In the genomic region with DNA sequence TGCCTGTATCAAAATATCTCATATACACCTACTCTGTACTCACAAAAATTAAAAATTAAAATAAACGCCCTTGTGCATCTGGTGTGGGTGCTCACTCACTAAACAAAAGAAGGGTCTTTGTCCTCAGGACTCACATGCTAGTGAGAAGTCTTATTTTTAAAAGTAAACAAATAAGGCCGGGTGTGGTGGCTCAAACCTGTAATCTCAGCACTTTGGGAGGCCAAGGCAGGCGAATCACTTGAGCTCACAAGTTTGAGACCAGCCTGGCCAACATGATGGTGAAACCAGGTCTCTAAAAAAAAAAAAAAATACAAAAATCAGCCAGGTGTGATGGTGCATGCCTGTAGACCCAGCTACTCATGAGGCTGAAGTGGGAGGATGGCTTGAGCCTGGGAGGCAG, we compare ENCODE assay signal across 12 cellular contexts.
"Had no signal": no experiment of that assay in that cellular context is flagged by ENCODE, and none has a peak within 500 bp of the region (broad histone marks: within the 10 kb centered on the region; RNA-seq: fewer than 3 reads in every experiment).

No MANE protein-coding gene starts in this region.

- H3K4me1 ChIP-seq: right lobe of liver had no signal

- H3K4me3 ChIP-seq: esophagus squamous epithelium, heart right ventricle, lung, mucosa of descending colon, ovary, right lobe of liver had no signal

- H3K27me3 ChIP-seq: esophagus squamous epithelium, heart right ventricle, neutrophil, ovary, right lobe of liver had no signal

- H3K27ac ChIP-seq: esophagus squamous epithelium, heart right ventricle, neutrophil, ovary, right lobe of liver had no signal

- ATAC-seq: activated naive CD8-positive, alpha-beta T cell treated with anti-CD3 and anti-CD28 coated beads, Interleukin-2, amount 50 U/mL, for 24 hours had no signal

- H3K9me3 ChIP-seq: esophagus squamous epithelium, mucosa of descending colon, neutrophil, ovary, right lobe of liver had no signal

- H3K36me3 ChIP-seq: neutrophil, ovary, right lobe of liver had no signal

- DNase-seq: activated CD4-positive, CD25-positive, alpha-beta regulatory T cell treated with anti-CD3 and anti-CD28 coated beads, Interleukin-2, amount 50 U/mL, for 72 hours; activated T-cell treated with anti-CD3 and anti-CD28 coated beads, Interleukin-2, amount 50 U/mL, for 1 hour; esophagus squamous epithelium; stimulated activated CD4-positive, alpha-beta T cell treated with anti-CD3 and anti-CD28 coated beads, Interleukin-12 subunit alpha, Interleukin-12 subunit beta, amount 100 ng/mL, for 4 hours; stimulated activated CD4-positive, alpha-beta T cell treated with anti-CD3 and anti-CD28 coated beads, Interleukin-4, amount 100 ng/mL, for 1 hour had no signal
